In the genomic region with DNA sequence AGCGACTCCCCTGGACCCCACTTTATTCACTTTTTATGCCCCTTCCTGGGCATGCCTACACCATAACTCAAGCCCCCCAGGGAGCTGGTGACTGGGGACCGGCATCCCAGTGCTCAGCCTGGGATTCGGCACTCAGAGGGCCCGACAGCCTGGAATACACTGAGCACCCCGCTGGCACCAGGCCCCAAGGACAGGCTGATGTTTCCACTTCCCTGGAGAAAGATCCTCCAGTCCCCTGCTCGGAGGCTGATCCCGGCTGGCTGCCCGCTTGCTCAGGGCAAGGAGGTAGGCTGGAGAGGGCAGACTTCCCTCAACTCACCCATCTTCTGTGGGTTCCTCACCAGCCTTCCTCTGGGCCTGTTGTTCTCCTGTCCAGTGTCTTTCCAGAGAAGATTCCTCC, we compare ENCODE assay signal across 18 cellular contexts. TPM values are rescaled to one million over a fixed set of nuclear protein-coding genes. Genes with fewer than 3 reads are reported as not detected.
DNase-seq lines count a peak whose midpoint lies in the region; ATAC-seq and TF ChIP-seq lines count a peak whose summit lies in the region.
"Had no signal": no experiment of that assay in that cellular context is flagged by ENCODE, and none has a peak within 500 bp of the region (broad histone marks: within the 10 kb centered on the region; RNA-seq: fewer than 3 reads in every experiment).

No MANE protein-coding gene starts in this region.

- no peak overlapping the region for H4K91ac ChIP-seq in trophoblast cell (ENCODE audit: low read depth, low read length)

- H2BK120ac ChIP-seq in trophoblast cell (ENCODE audit: insufficient read depth, low read length, poor library complexity) = no peak overlapping the region

- no peaks in the 10 kb centered on the region for H3K27me3 ChIP-seq in BLaER1 treated with 17β-estradiol and CSF1 and Interleukin-3, amounts not matched to agents 10 nM and 100 nM
- H3K27me3 ChIP-seq in OCI-LY1 (ENCODE audit: insufficient read depth, low read length) (no peaks in the 10 kb centered on the region), trophoblast cell (ENCODE audit: insufficient read depth, low read length) (no peaks in the 10 kb centered on the region)
- H3K27me3 ChIP-seq: Peyer's patch had no signal

- no peaks in the 10 kb centered on the region for H3K36me3 Mint-ChIP-seq in brain
- peaks cover 12% of the 10 kb centered on the region for H3K36me3 Mint-ChIP-seq in T-cell

- no peak overlapping the region for H2BK5ac ChIP-seq in trophoblast cell (ENCODE audit: low read depth, low read length, poor library complexity)

- H3K27me3 Mint-ChIP-seq in brain = no peaks in the 10 kb centered on the region
- no peaks in the 10 kb centered on the region for H3K27me3 Mint-ChIP-seq in T-cell

- H3K9me2 ChIP-seq in OCI-LY1 (ENCODE audit: low read depth, low read length) = no peaks in the 10 kb centered on the region
- H3K9me2 ChIP-seq: SK-N-SH had no signal

- H3K4me3 Mint-ChIP-seq in brain (no peak overlapping the region), T-cell (no peak overlapping the region)

- peaks cover 7 to 44% (median 18%) of the 10 kb centered on the region in 11 experiments; a peak in 19 of 22 replicates for H3K36me3 ChIP-seq in BLaER1 treated with 17β-estradiol and CSF1 and Interleukin-3, amounts not matched to agents 10 nM and 100 nM
- H3K36me3 ChIP-seq in OCI-LY1 (ENCODE audit: insufficient read depth, low read length) (no peaks in the 10 kb centered on the region), trophoblast cell (ENCODE audit: control insufficient read depth in 1 of 2, insufficient read depth in 2 of 2, low read length in 2 of 2) (peaks cover 2% of the 10 kb centered on the region in 2 experiments)

- H3K27ac ChIP-seq in BLaER1 treated with 17β-estradiol and CSF1 and Interleukin-3, amounts not matched to agents 10 nM and 100 nM = peak overlapping the region in 10 of 11 experiments; percentile 75 to 88 (median 80); a peak in 14 of 22 replicates
- H3K27ac ChIP-seq in OCI-LY1 (ENCODE audit: low read depth, low read length, poor library complexity, severe bottlenecking) (peak overlapping the region; percentile 99), trophoblast cell (ENCODE audit: low read depth, low read length) (no peak overlapping the region)

- no peak overlapping the region for H3K4ac ChIP-seq in trophoblast cell (ENCODE audit: low read depth, low read length)

- H3K14ac ChIP-seq in trophoblast cell (ENCODE audit: low read length) = no peak overlapping the region

- H3K9me3 ChIP-seq in BLaER1 treated with 17β-estradiol and CSF1 and Interleukin-3, amounts not matched to agents 10 nM and 100 nM (replicated peaks in 1 of 11) = peaks cover 0 to 9% (median 0%) of the 10 kb centered on the region in 11 experiments; a peak in 6 of 22 replicates
- H3K9me3 ChIP-seq in OCI-LY1 (ENCODE audit: low read length) (no peaks in the 10 kb centered on the region), trophoblast cell (ENCODE audit: insufficient read depth, low read depth, low read length) (no peaks in the 10 kb centered on the region)
- H3K9me3 ChIP-seq: Peyer's patch, SK-N-SH had no signal

- peak overlapping the region; percentile 33 for H4K8ac ChIP-seq in trophoblast cell (ENCODE audit: low read depth, low read length)

- H4K20me1 ChIP-seq in BLaER1 treated with 17β-estradiol and CSF1 and Interleukin-3, amounts not matched to agents 10 nM and 100 nM = peaks cover 20 to 92% (median 62%) of the 10 kb centered on the region in 11 experiments; a peak in 21 of 22 replicates
- no peaks in the 10 kb centered on the region for H4K20me1 ChIP-seq in OCI-LY1 (ENCODE audit: insufficient read depth, low read length)

- no peak overlapping the region for H2BK12ac ChIP-seq in trophoblast cell (ENCODE audit: low read length)

- no peak overlapping the region for H2AFZ ChIP-seq in OCI-LY1 (ENCODE audit: low read length)
- no peak overlapping the region for H2AFZ ChIP-seq in trophoblast cell (ENCODE audit: insufficient read depth, low read length, poor library complexity)

- H3F3A ChIP-seq in OCI-LY1 (ENCODE audit: insufficient read depth, low read length) = peaks cover 4% of the 10 kb centered on the region; the same call in 1 of the 2 replicates

- peaks cover 54 to 79% (median 71%) of the 10 kb centered on the region in 10 experiments for H3K4me1 ChIP-seq in BLaER1 treated with 17β-estradiol and CSF1 and Interleukin-3, amounts not matched to agents 10 nM and 100 nM
- H3K4me1 ChIP-seq in OCI-LY1 (ENCODE audit: insufficient read depth, low read length, severe bottlenecking) (peaks cover 77% of the 10 kb centered on the region), trophoblast cell (ENCODE audit: control insufficient read depth in 1 of 2, insufficient read depth in 2 of 2, low read length in 2 of 2) (peaks cover 4 to 11% of the 10 kb centered on the region in 2 experiments)

- TF ChIP-seq CTCF in OCI-LY1 (IDR thresholded peaks at IDR 0.05; ENCODE audit: low read length) (no peak), brain (conservative IDR thresholded peaks at IDR 0.05) (no peak)

- H3K27ac Mint-ChIP-seq in brain (peak overlapping the region in 3 of 5 experiments; percentile 19 to 96 (median 95)), T-cell (no peak overlapping the region)

- no peak overlapping the region for H4K12ac ChIP-seq in trophoblast cell (ENCODE audit: low read depth, low read length)

- ATAC-seq in T-cell (replicated peaks in 1 of 4) (no peak), esophagus mucosa (no peak), HG03175 (IDR thresholded peaks at IDR 0.05; ENCODE audit: unreplicated experiment) (no peak)

- peaks cover 0 to 6% (median 0%) of the 10 kb centered on the region in 5 experiments for H3K9me3 Mint-ChIP-seq in brain
- H3K9me3 Mint-ChIP-seq in T-cell = no peaks in the 10 kb centered on the region

- no peak overlapping the region for H3K4me3 ChIP-seq in BLaER1 treated with 17β-estradiol and CSF1 and Interleukin-3, amounts not matched to agents 10 nM and 100 nM
- H3K4me3 ChIP-seq in OCI-LY1 (ENCODE audit: low read depth, low read length, poor library complexity, severe bottlenecking) = no peak overlapping the region
- no peak overlapping the region for H3K4me3 ChIP-seq in trophoblast cell (ENCODE audit: low read depth, low read length)
- H3K4me3 ChIP-seq: Peyer's patch had no signal

- peak overlapping the region; percentile 79 to 99 (median 92) for H3K4me2 ChIP-seq in BLaER1 treated with 17β-estradiol and CSF1 and Interleukin-3, amounts not matched to agents 10 nM and 100 nM
- H3K4me2 ChIP-seq in OCI-LY1 (ENCODE audit: low read length) (0 out of 2 replicates have a peak overlapping the region, but pooled peaks have one; percentile 57), trophoblast cell (ENCODE audit: low read length) (no peak overlapping the region)
- H3K4me2 ChIP-seq: SK-N-SH had no signal

- H3K79me1 ChIP-seq in trophoblast cell (ENCODE audit: low read length) = no peaks in the 10 kb centered on the region

- no peak for DNase-seq in trophoblast cell
- DNase-seq in T-cell = no peak
- no peak for DNase-seq in NAMALWA (ENCODE audit: low spot score)
- DNase-seq: DMS79 treated with DMSO at 0.1 percent for 48 hours, H7, NCI-H1105 treated with DMSO at 0.1 percent for 48 hours, NCI-H1694, NCI-H2081 treated with DMSO at 0.1 percent for 48 hours, NCI-H510A treated with DMSO at 0.1 percent for 48 hours, NCI-H774, Peyer's patch, Right ventricle myocardium superior, SK-N-SH had no signal

- no peaks in the 10 kb centered on the region for H3K79me2 ChIP-seq in OCI-LY1 (ENCODE audit: insufficient read depth, low read length)
- H3K79me2 ChIP-seq in trophoblast cell (ENCODE audit: control insufficient read depth, insufficient read depth, low read length, poor library complexity) = no peaks in the 10 kb centered on the region

- peak overlapping the region in 7 of 11 experiments; percentile 56 to 81 (median 72); a peak in 6 of 22 replicates for H3K9ac ChIP-seq in BLaER1 treated with 17β-estradiol and CSF1 and Interleukin-3, amounts not matched to agents 10 nM and 100 nM
- H3K9ac ChIP-seq in OCI-LY1 (ENCODE audit: low read length) (peak overlapping the region; percentile 52; the same call in 1 of the 2 replicates), trophoblast cell (ENCODE audit: low read length) (no peak overlapping the region)
- H3K9ac ChIP-seq: SK-N-SH had no signal

- H3K23ac ChIP-seq in trophoblast cell (ENCODE audit: low read length) = no peak overlapping the region

- H3K4me1 Mint-ChIP-seq in brain = peaks cover 76% of the 10 kb centered on the region
- H3K4me1 Mint-ChIP-seq in T-cell = peaks cover 30 to 35% (median 32%) of the 10 kb centered on the region in 3 donors

- CTCF ChIA-PET in T-cell (lab: Charles Lee) = interaction anchor here in 1 of 2 donors (0.6 kb wide), 1 partner anchor 339 kb away, joined by 3 read pairs; no protein-coding TSS in a partner anchor

- H2AK5ac ChIP-seq in trophoblast cell (ENCODE audit: low read length) = no peak overlapping the region

- POLR2A ChIA-PET in T-cell (lab: Charles Lee) = no interaction called here

- no CpG with 5 or more reads among the region's 8 CpGs for WGBS in trophoblast cell (ENCODE audit: extremely low coverage, insufficient coverage, insufficient read length)

- H3K18ac ChIP-seq in trophoblast cell (ENCODE audit: low read length) = no peak overlapping the region

RNA-seq across cellular contexts. Expression of a gene that starts 36.6 kb away (rescaled TPM):
- 75.0 TPM for polyA plus RNA-seq in brain (ENCODE audit: insufficient read depth, low read depth, low replicate concordance)
- 175 and 189 TPM in 2 replicates for polyA plus RNA-seq in trophoblast cell (2013)
- total RNA-seq in T-cell = 100 to 1,000 TPM in 1 of 5 donors, 10 to 100 TPM in 4; 40.6 to 102 (median 53.3) TPM
- total RNA-seq in esophagus mucosa = 21.6 TPM

Comparison
In these comparisons a context has a peak if more than half of its experiments do, and no peak if none do; other contexts are left out.
1. H3K27ac Mint-ChIP-seq: peak in brain (3 of 5); none in T-cell (0 of 2).